Comparison of ENCODE assay signal across 1 cellular context in genomic region chr12:32679091-32679909, GRCh38.
TF ChIP-seq lines count a peak whose summit lies in the region.

Gene DNM1L, plus strand, starts transcription at chr12:32679301. Its CDS starts 63 bp downstream, at chr12:32679364.

TF ChIP-seq in GM12878, 131 proteins besides CTCF, POLR2A, EP300 and RAD21 (continued from another document):
- TF ChIP-seq FOS (IDR thresholded peaks at IDR 0.05; ENCODE audit: borderline replicate concordance, extremely low read depth, insufficient read length) (no peak), TCF7 (IDR thresholded peaks at IDR 0.05; ENCODE audit: borderline replicate concordance) (no peak), RBBP5 (conservative IDR thresholded peaks at IDR 0.05) (no peak), BRCA1 (IDR thresholded peaks at IDR 0.05; ENCODE audit: low read depth, low read length) (no peak), RUNX3 (IDR thresholded peaks at IDR 0.05; ENCODE audit: low read length) (no peak; the same call in 1 of the 2 replicates)
